In the genomic region with DNA sequence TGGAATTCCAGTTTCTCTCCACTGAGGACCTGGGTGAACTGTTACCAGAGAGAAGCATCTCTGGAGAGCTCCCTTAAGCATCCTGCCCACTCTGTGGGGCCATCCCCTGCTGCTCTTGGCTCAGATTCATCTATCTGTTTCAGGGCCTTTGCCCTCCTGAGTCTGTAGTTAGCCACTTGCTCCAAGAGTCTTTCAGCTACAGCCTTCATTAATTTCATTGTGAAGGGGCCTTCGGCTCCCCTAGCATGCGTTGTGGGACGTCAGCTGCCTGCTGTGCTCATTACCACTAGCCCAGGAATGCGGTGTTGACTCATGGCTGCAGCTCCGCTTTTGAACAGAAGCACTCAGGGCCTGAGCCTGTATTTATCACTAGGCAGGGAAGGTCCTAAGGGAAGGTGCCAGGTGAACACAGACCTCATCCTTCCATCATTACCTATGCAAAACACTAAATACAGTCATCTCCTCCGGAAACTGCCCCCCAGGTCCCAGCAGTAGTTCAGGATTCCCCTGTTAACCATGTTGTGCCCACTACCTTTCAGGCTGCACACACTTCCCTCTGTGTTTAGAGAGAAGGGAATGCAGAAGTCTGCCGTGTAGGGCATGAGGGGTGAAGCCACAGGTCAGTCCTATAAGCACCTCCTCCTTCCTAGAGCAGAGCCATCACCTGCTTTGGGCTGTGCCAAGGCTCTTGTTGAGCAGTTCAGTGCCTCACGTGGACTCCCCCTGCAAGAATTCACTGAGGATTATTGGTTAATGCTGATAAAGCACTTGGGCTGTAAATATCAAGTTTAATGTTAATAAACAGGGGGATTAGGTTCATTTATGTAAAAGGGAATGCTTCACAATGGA, we compare ENCODE assay signal across 11 cellular contexts.
A peak's percentile ranks its signal among the peaks of the same experiment; 100 is the strongest.
DNase-seq lines count a peak whose midpoint lies in the region; ATAC-seq, FAIRE-seq and TF ChIP-seq lines count a peak whose summit lies in the region.
"Had no signal": no experiment of that assay in that cellular context is flagged by ENCODE, and none has a peak within 500 bp of the region (broad histone marks: within the 10 kb centered on the region; RNA-seq: fewer than 3 reads in every experiment).

No MANE protein-coding gene starts in this region.

- DNase-seq in H54 (ENCODE audit: insufficient read length, low spot score) (peak; percentile 87), RWPE1 (ENCODE audit: low spot score) (peak; percentile 25), retina (peak; percentile 74), DMS114 treated with DMSO at 0.1 percent for 48 hours (lab: John Stamatoyannopoulos, UW; ENCODE audit: unreplicated experiment) (no peak), germinal center (ENCODE audit: low spot score) (no peak)
- DNase-seq: activated T-cell treated with anti-CD3 and anti-CD28 coated beads, Interleukin-2, amount 50 U/mL, for 48 hours; left colon; OCI-M1 had no signal

- CTCF ChIA-PET in RWPE1 (lab: Yijun Ruan, JAX) = no interaction called here

- FAIRE-seq in H54 (lab: Jason Lieb, UNC) = peak; percentile 94

- no peak for TF ChIP-seq POLR2A in H54 (IDR thresholded peaks at IDR 0.05; ENCODE audit: low read depth, low read length)
- TF ChIP-seq POLR2A in gastroesophageal sphincter (IDR thresholded peaks at IDR 0.05) = no peak

- no peak overlapping the region for H3K4me3 ChIP-seq in gastroesophageal sphincter

- peak; percentile 78 for ATAC-seq in gastroesophageal sphincter
- ATAC-seq in HG02852 (IDR thresholded peaks at IDR 0.05; ENCODE audit: unreplicated experiment) = no peak
- ATAC-seq in GM19395 (IDR thresholded peaks at IDR 0.05; ENCODE audit: unreplicated experiment) = no peak
- ATAC-seq: left colon had no signal

- H3K27ac ChIP-seq in RWPE1 = no peak overlapping the region
- peak overlapping the region; percentile 65 to 85 (median 80) for H3K27ac ChIP-seq in gastroesophageal sphincter

- peaks cover 7 to 92% (median 19%) of the 10 kb centered on the region in 3 donors for H3K4me1 ChIP-seq in gastroesophageal sphincter

- 40% methylated on average over 1 to 5 of the region's 8 CpGs for WGBS in gastroesophageal sphincter (ENCODE audit: low coverage in 1 of 2), 2 donors

- no peak for TF ChIP-seq EP300 in gastroesophageal sphincter (IDR thresholded peaks at IDR 0.05)

- H3K36me3 ChIP-seq in gastroesophageal sphincter = no peaks in the 10 kb centered on the region

- no peaks in the 10 kb centered on the region for H3K9me3 ChIP-seq in gastroesophageal sphincter

- POLR2A ChIA-PET in RWPE1 (lab: Yijun Ruan, JAX; ENCODE audit: low non-redundant PET) = no interaction called here

- no peaks in the 10 kb centered on the region for H3K27me3 ChIP-seq in gastroesophageal sphincter

- no peak for TF ChIP-seq CTCF in RWPE1 (conservative IDR thresholded peaks at IDR 0.05; ENCODE audit: low read depth)
- no peak for TF ChIP-seq CTCF in gastroesophageal sphincter (IDR thresholded peaks at IDR 0.05)

Comparison
In these comparisons a context has a peak if more than half of its experiments do, and no peak if none do; other contexts are left out.
1. DNase-seq: peak in H54 (single experiment), RWPE1 (single experiment) and retina (single experiment); none in DMS114 treated with DMSO at 0.1 percent for 48 hours (single experiment) and germinal center (single experiment).